ENCODE assay signal across 8 cellular contexts in genomic region chr7:130894146-130895005, GRCh38.
DNase-seq lines count a peak whose midpoint lies in the region; ATAC-seq and TF ChIP-seq lines count a peak whose summit lies in the region.

No MANE protein-coding gene starts in this region.

- H3K4me3 ChIP-seq in H7 (ENCODE audit: insufficient read depth, low read depth, low read length): no peak overlapping the region
- H3K4me3 ChIP-seq in RWPE2 (ENCODE audit: severe bottlenecking): no peak overlapping the region

- no peaks in the 10 kb centered on the region for H3K27me3 ChIP-seq in H7 (ENCODE audit: control insufficient read depth, insufficient read depth, low read length)
- no peaks in the 10 kb centered on the region for H3K27me3 ChIP-seq in RWPE2 (ENCODE audit: insufficient read depth, poor library complexity, severe bottlenecking)

- peaks cover 43 to 54% of the 10 kb centered on the region in 2 donors for H3K4me1 Mint-ChIP-seq in effector memory CD8-positive, alpha-beta T cell (ENCODE audit: low read depth in 2 of 2)

- no peaks in the 10 kb centered on the region for H3K36me3 ChIP-seq in H7 (replicated peaks; ENCODE audit: control insufficient read depth, insufficient read depth, low read length)
- H3K36me3 ChIP-seq in RWPE2 (ENCODE audit: low read depth): peaks cover 95% of the 10 kb centered on the region

- no peak for TF ChIP-seq CTCF in RWPE2 (IDR thresholded peaks at IDR 0.05; ENCODE audit: poor library complexity, severe bottlenecking)

- H3K9me3 Mint-ChIP-seq in effector memory CD8-positive, alpha-beta T cell: no peaks in the 10 kb centered on the region

- peak; percentile 58 for ATAC-seq in RWPE2 (ENCODE audit: low read depth)
- ATAC-seq in effector memory CD8-positive, alpha-beta T cell (replicated peaks): no peak
- ATAC-seq in GM21367 (IDR thresholded peaks at IDR 0.05; ENCODE audit: unreplicated experiment): no peak

- H3K9me3 ChIP-seq in RWPE2 (ENCODE audit: severe bottlenecking): no peaks in the 10 kb centered on the region

- peak overlapping the region; percentile 100 for H3K27ac ChIP-seq in RWPE2 (ENCODE audit: poor library complexity, severe bottlenecking)

- DNase-seq in H7: peak; percentile 51
- peak; percentile 83 for DNase-seq in RWPE2 (ENCODE audit: low spot score)
- no peak for DNase-seq in effector memory CD8-positive, alpha-beta T cell
- peak; percentile 43 for DNase-seq in occipital lobe (lab: John Stamatoyannopoulos, UW)
- no peak for DNase-seq in effector CD8-positive, alpha-beta T cell (lab: John Stamatoyannopoulos, UW)
- DNase-seq in NCI-H345 treated with DMSO at 0.1 percent for 48 hours (lab: John Stamatoyannopoulos, UW; ENCODE audit: unreplicated experiment): no peak
- DNase-seq in NCI-H345 (lab: John Stamatoyannopoulos, UW): no peak

- peak overlapping the region; percentile 9 to 63 for H3K4me3 Mint-ChIP-seq in effector memory CD8-positive, alpha-beta T cell

- peaks cover 92% of the 10 kb centered on the region for H3K4me1 ChIP-seq in RWPE2 (ENCODE audit: insufficient read depth, poor library complexity, severe bottlenecking)

- peaks cover 97% of the 10 kb centered on the region for H3K36me3 Mint-ChIP-seq in effector memory CD8-positive, alpha-beta T cell (ENCODE audit: insufficient read depth)

- no peaks in the 10 kb centered on the region for H3K27me3 Mint-ChIP-seq in effector memory CD8-positive, alpha-beta T cell

- peak overlapping the region; percentile 86 to 94 for H3K27ac Mint-ChIP-seq in effector memory CD8-positive, alpha-beta T cell

Comparison
In these comparisons a context has a peak if more than half of its experiments do, and no peak if none do; other contexts are left out.
1. DNase-seq: peak in H7 (single experiment), RWPE2 (single experiment) and occipital lobe (single experiment); none in effector memory CD8-positive, alpha-beta T cell (0 of 3), effector CD8-positive, alpha-beta T cell (single experiment), NCI-H345 treated with DMSO at 0.1 percent for 48 hours (single experiment) and NCI-H345 (single experiment).